13 cellular contexts compared by ENCODE assay signal in the genomic region with DNA sequence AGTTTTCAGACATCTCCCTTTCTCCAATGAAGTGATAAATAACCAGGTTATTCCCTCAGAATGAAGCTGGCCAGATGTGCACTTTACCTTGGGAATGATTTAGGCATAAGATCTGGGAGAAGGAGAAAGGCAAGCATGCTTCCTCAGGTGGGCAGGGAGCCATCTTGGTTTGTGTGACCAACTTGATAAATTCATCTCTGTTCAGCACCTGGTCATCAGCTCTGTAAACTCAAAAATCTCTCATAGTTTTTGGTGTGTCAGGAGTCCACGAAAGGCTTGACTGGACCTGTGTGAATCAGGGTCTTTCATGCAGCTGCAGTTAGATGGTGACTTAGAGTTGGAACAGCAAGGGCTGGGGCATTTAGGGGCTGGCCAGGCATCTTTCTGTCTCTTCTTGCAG.
"Had no signal": no experiment of that assay in that cellular context is flagged by ENCODE, and none has a peak within 500 bp of the region (broad histone marks: within the 10 kb centered on the region; RNA-seq: fewer than 3 reads in every experiment).

No MANE protein-coding gene starts in this region.

- ATAC-seq: left lobe of liver had no signal

- H3K4me3 ChIP-seq: dorsolateral prefrontal cortex, right atrium auricular region had no signal

- FAIRE-seq: small intestine, urothelium cell line had no signal

- H3K27me3 ChIP-seq: dorsolateral prefrontal cortex, right atrium auricular region had no signal

- H3K9me3 ChIP-seq: right atrium auricular region had no signal

- H3K27ac ChIP-seq: dorsolateral prefrontal cortex, right atrium auricular region had no signal

- H3K36me3 ChIP-seq: right atrium auricular region had no signal

- DNase-seq: cortex of kidney; dorsolateral prefrontal cortex; effector CD8-positive, alpha-beta T cell; foreskin melanocyte; head of caudate nucleus; hypothalamus; kidney glomerular epithelial cell; small intestine; stimulated activated CD4-positive, alpha-beta T cell treated with anti-CD3 and anti-CD28 coated beads, Interleukin-2, amount 100 ng/mL, for 48 hours; stimulated activated naive CD4-positive, alpha-beta T cell treated with Interleukin-2 at 50 U/mL for 16 hours had no signal
